In the genomic region with DNA sequence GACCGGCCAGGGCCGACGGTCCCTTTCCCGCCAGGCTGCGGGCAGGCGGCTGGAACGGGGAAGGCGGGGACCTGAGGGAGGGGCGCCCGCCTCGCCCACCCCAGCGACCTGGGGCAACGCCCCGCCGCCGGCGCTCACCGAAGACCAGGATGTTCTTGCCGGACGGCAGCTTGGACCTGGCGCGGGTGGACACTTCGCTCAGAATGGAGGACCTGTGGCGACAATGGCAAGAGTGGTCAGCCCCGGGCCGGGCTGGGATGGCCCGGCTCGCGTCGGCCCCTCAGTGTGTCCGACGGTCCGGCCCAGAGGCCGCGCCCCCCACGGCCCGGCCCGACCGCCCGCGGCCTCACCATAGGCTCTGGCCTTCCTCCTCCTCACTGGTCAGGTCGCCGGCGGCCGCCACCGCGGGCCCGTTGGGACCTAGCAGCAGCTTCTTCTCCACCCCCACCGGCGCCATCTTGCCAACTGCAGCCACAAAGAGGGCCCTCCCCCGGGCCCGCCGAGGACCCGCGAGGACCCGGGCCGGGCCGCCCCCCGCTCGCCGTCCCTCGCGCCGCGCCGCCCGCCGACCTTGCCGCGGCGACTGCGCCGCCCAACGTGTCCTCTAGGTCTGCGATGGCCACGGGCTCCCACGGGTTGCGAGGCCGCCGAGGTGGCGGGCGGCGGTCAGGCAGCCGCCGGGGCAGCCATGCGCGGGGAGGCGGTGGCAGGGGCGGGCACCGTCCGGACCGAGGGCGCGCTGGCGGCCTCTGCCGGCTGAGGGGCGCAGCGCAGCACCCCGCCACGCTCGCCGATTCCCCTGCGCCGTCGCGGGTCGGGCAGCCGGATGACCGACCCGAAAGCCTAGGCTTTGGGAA, we compare ENCODE assay signal across 8 cellular contexts. TPM values are rescaled to one million over a fixed set of nuclear protein-coding genes. Genes with fewer than 3 reads are reported as not detected.
A peak's percentile ranks its signal among the peaks of the same experiment; 100 is the strongest.
DNase-seq lines count a peak whose midpoint lies in the region; ATAC-seq and TF ChIP-seq lines count a peak whose summit lies in the region.

A gene (minus strand): TSS at position 475 of the 857 bp plus-strand sequence. CDS start 18 bp downstream, at position 457.

- peak within 1 kb of the TSS; percentile 87 to 96 for H3K4me3 Mint-ChIP-seq in CD14-positive monocyte
- peak within 1 kb of the TSS; percentile 85 for H3K4me3 Mint-ChIP-seq in activated CD8-positive, alpha-beta memory T cell treated with anti-CD3 and anti-CD28 coated beads, Interleukin-2, amount 10 ng/mL, durations not matched to agents 7 days and 5 days

- H2AK5ac ChIP-seq in mesendoderm (ENCODE audit: low read length) = peak within 1 kb of the TSS; percentile 48

- H3K23ac ChIP-seq in mesendoderm (ENCODE audit: low read length) = peak within 1 kb of the TSS; percentile 89

- peak within 1 kb of the TSS; percentile 95 for H4K5ac ChIP-seq in mesendoderm (ENCODE audit: low read length)

- H3K9me3 ChIP-seq in endocrine pancreas (ENCODE audit: control insufficient read depth, low read length) = no peaks in the 10 kb centered on the region

- H2BK15ac ChIP-seq in mesendoderm (replicated peaks; ENCODE audit: low read depth) = no peak within 1 kb of the TSS

- peak within 1 kb of the TSS; percentile 71 for H3K18ac ChIP-seq in mesendoderm (ENCODE audit: low read length)

- peaks cover 0 to 6% (median 2%) of the 10 kb centered on the region in 7 donors for H3K9me3 Mint-ChIP-seq in CD14-positive monocyte
- no peaks in the 10 kb centered on the region for H3K9me3 Mint-ChIP-seq in activated CD8-positive, alpha-beta memory T cell treated with anti-CD3 and anti-CD28 coated beads, Interleukin-2, amount 10 ng/mL, durations not matched to agents 7 days and 5 days (ENCODE audit: low read depth)

- CTCF ChIA-PET in activated CD8-positive, alpha-beta memory T cell treated with anti-CD3 and anti-CD28 coated beads, Interleukin-2, amount 10 ng/mL, durations not matched to agents 7 days and 5 days (lab: Charles Lee) = interaction anchor here (0.6 to 6.9 kb wide), 24 partner anchors 9 to 578 kb away, joined by 3 to 50 read pairs (median 4); a partner anchor contains a TSS

- H3K56ac ChIP-seq in mesendoderm (ENCODE audit: low read length) = peak within 1 kb of the TSS; percentile 99

- no CpG with 5 or more reads among the region's 110 CpGs for WGBS in mesendoderm (ENCODE audit: extremely low coverage, insufficient coverage, low lambda C conversion rate)

- ATAC-seq in HG03439 (IDR thresholded peaks at IDR 0.05; ENCODE audit: unreplicated experiment) = peak; percentile 89
- peak; percentile 87 for ATAC-seq in activated CD8-positive, alpha-beta memory T cell treated with anti-CD3 and anti-CD28 coated beads, Interleukin-2, amount 10 ng/mL, durations not matched to agents 7 days and 5 days

- H3K4me3 ChIP-seq in endocrine pancreas (ENCODE audit: control insufficient read depth, insufficient read depth, low read length) = peak within 1 kb of the TSS; percentile 79
- H3K4me3 ChIP-seq in mesendoderm (ENCODE audit: low read length) = peak within 1 kb of the TSS; percentile 99

- H3K27me3 ChIP-seq in endocrine pancreas (ENCODE audit: control insufficient read depth, insufficient read depth, low read length) = no peaks in the 10 kb centered on the region
- no peaks in the 10 kb centered on the region for H3K27me3 ChIP-seq in mesendoderm (ENCODE audit: insufficient read depth, low read length, poor library complexity)

- H2BK120ac ChIP-seq in mesendoderm (ENCODE audit: low read depth, low read length) = no peak within 1 kb of the TSS

- H2BK5ac ChIP-seq in mesendoderm (ENCODE audit: low read length) = peak within 1 kb of the TSS; percentile 55

- H3K27ac ChIP-seq in mesendoderm (ENCODE audit: low read depth, low read length) = peak within 1 kb of the TSS; percentile 74

- peak within 1 kb of the TSS; percentile 91 for H3K9ac ChIP-seq in endocrine pancreas (ENCODE audit: control insufficient read depth, insufficient read depth, low read length)
- H3K9ac ChIP-seq in mesendoderm (ENCODE audit: low read length) = peak within 1 kb of the TSS; percentile 99

- peak; percentile 91 for TF ChIP-seq CTCF in CD14-positive monocyte (IDR thresholded peaks at IDR 0.05)

- H3K4me1 ChIP-seq in endocrine pancreas (ENCODE audit: control insufficient read depth, insufficient read depth, low read length) (peaks cover 10% of the 10 kb centered on the region), mesendoderm (ENCODE audit: control insufficient read depth, low read depth, low read length) (peaks cover 7% of the 10 kb centered on the region)

- H3K36me3 Mint-ChIP-seq in CD14-positive monocyte = peaks cover 24 to 25% of the 10 kb centered on the region in 2 donors
- peaks cover 28% of the 10 kb centered on the region for H3K36me3 Mint-ChIP-seq in activated CD8-positive, alpha-beta memory T cell treated with anti-CD3 and anti-CD28 coated beads, Interleukin-2, amount 10 ng/mL, durations not matched to agents 7 days and 5 days

- H3K27me3 Mint-ChIP-seq in CD14-positive monocyte (ENCODE audit: low read depth in 3 of 3) = peaks cover 13 to 18% (median 16%) of the 10 kb centered on the region in 3 donors
- peaks cover 24% of the 10 kb centered on the region for H3K27me3 Mint-ChIP-seq in activated CD8-positive, alpha-beta memory T cell treated with anti-CD3 and anti-CD28 coated beads, Interleukin-2, amount 10 ng/mL, durations not matched to agents 7 days and 5 days

- peaks cover 23% of the 10 kb centered on the region for H3K79me1 ChIP-seq in mesendoderm (ENCODE audit: low read length)

- H3K4me1 Mint-ChIP-seq in CD14-positive monocyte = peaks cover 47% of the 10 kb centered on the region
- H3K4me1 Mint-ChIP-seq in activated CD8-positive, alpha-beta memory T cell treated with anti-CD3 and anti-CD28 coated beads, Interleukin-2, amount 10 ng/mL, durations not matched to agents 7 days and 5 days = peaks cover 47% of the 10 kb centered on the region

- peak within 1 kb of the TSS; percentile 65 for H3K4ac ChIP-seq in mesendoderm (ENCODE audit: low read depth, low read length)

- intact Hi-C loops in CD14-positive monocyte (cut with micrococcal nuclease) = no loop called here

- peak within 1 kb of the TSS; percentile 93 for H3K4me2 ChIP-seq in mesendoderm (ENCODE audit: low read length)

- no peak within 1 kb of the TSS for H4K8ac ChIP-seq in mesendoderm (ENCODE audit: low read depth, low read length)

- peak within 1 kb of the TSS; percentile 18 to 96 (median 84) for H3K27ac Mint-ChIP-seq in CD14-positive monocyte
- peak within 1 kb of the TSS; percentile 86 for H3K27ac Mint-ChIP-seq in activated CD8-positive, alpha-beta memory T cell treated with anti-CD3 and anti-CD28 coated beads, Interleukin-2, amount 10 ng/mL, durations not matched to agents 7 days and 5 days

- H3K79me2 ChIP-seq in mesendoderm (ENCODE audit: control insufficient read depth, insufficient read depth, low read length) = peaks cover 35% of the 10 kb centered on the region

- DNase-seq in CD14-positive monocyte (ENCODE audit: low spot score) (peak; percentile 79), GM19238 (ENCODE audit: insufficient read length, low spot score) (peak; percentile 93), NOMO-1 treated with DMSO at 0.1 percent for 48 hours (lab: John Stamatoyannopoulos, UW; ENCODE audit: unreplicated experiment) (peak; percentile 54), mesendoderm (peak; percentile 72)
- peak; percentile 86 for DNase-seq in activated CD8-positive, alpha-beta memory T cell treated with anti-CD3 and anti-CD28 coated beads, Interleukin-2, amount 10 ng/mL, durations not matched to agents 7 days and 5 days
- peak; percentile 58 for DNase-seq in stimulated activated CD8-positive, alpha-beta memory T cell treated with anti-CD3 and anti-CD28 coated beads, Interleukin-15, amount 100 ng/mL, for 1 hour (ENCODE audit: low read depth)

- H3K36me3 ChIP-seq in endocrine pancreas (ENCODE audit: control insufficient read depth, insufficient read depth, low read length) = no peaks in the 10 kb centered on the region
- peaks cover 8% of the 10 kb centered on the region for H3K36me3 ChIP-seq in mesendoderm (ENCODE audit: control insufficient read depth, insufficient read depth, low read length)

RNA-seq across cellular contexts. Expression of the gene that starts here (rescaled TPM):
- polyA plus RNA-seq in CD14-positive monocyte = 10 to 100 TPM; 14.9 to 23.9 TPM
- total RNA-seq in activated CD8-positive, alpha-beta memory T cell treated with anti-CD3 and anti-CD28 coated beads, Interleukin-2, amount 10 ng/mL, durations not matched to agents 7 days and 5 days = 10 to 100 TPM; 71.6 to 81.0 TPM
- polyA plus RNA-seq in mesendoderm (2013, experiment 1 of 2) = 150 TPM
- polyA plus RNA-seq in mesendoderm (2013, experiment 2 of 2) = 159 TPM

Comparison
In these comparisons a context has a peak if more than half of its experiments do, and no peak if none do; other contexts are left out.
1. Peak in every context shown above with its lines: DNase-seq, ATAC-seq, H3K4me3 ChIP-seq and H3K27ac ChIP-seq.